In genomic region chr3:50612234-50612972, GRCh38 we compare ENCODE assay signal across 8 cellular contexts. TPM values are rescaled to one million over a fixed set of nuclear protein-coding genes. Genes with fewer than 3 reads are reported as not detected.
DNase-seq lines count a peak whose midpoint lies in the region; ATAC-seq and TF ChIP-seq lines count a peak whose summit lies in the region.

No MANE protein-coding gene starts in this region.

- DNase-seq in AG10803 (ENCODE audit: low read depth), result no peak
- no peak for DNase-seq in HAP-1 (ENCODE audit: low spot score in 2 of 2)
- DNase-seq in activated T-cell treated with anti-CD3 and anti-CD28 coated beads, Interleukin-2, amount 50 U/mL, for 4 hours, result no peak
- DNase-seq in immature natural killer cell, result peak in 1 of 3 donors; percentile 27
- DNase-seq in tibial nerve (ENCODE audit: low spot score in 2 of 2), result no peak
- DNase-seq in NCI-H1048 (lab: John Stamatoyannopoulos, UW), result no peak
- DNase-seq in activated gamma-delta T cell (lab: John Stamatoyannopoulos, UW), result no peak

- H3K27ac ChIP-seq in tibial nerve, result peak overlapping the region; percentile 44 to 86 (median 83)

- WGBS in tibial nerve, 2 donors, result 11 to 12% methylated on average over 21 to 28 of the region's 31 CpGs

- no peak for ATAC-seq in activated T-cell treated with anti-CD3 and anti-CD28 coated beads, Interleukin-2, amount 50 U/mL, for 4 hours
- no peak for ATAC-seq in GM21360 (IDR thresholded peaks at IDR 0.05; ENCODE audit: unreplicated experiment)

- peak in 1 of 2 donors; percentile 27 for TF ChIP-seq POLR2A in tibial nerve (IDR thresholded peaks at IDR 0.05)

- H3K4me3 ChIP-seq in AG10803 (ENCODE audit: low read length) (peak overlapping the region; percentile 74), HAP-1 (peak overlapping the region; percentile 59), tibial nerve (peak overlapping the region; percentile 46 to 67 (median 54))

- no peaks in the 10 kb centered on the region for H3K27me3 ChIP-seq in HAP-1 (ENCODE audit: low read depth)
- H3K27me3 ChIP-seq in tibial nerve, result no peaks in the 10 kb centered on the region

- no peaks in the 10 kb centered on the region for H3K9me3 ChIP-seq in HAP-1
- H3K9me3 ChIP-seq in tibial nerve, result no peaks in the 10 kb centered on the region

- H3K27me3 Mint-ChIP-seq in activated T-cell treated with anti-CD3 and anti-CD28 coated beads, Interleukin-2, amount 50 U/mL, for 4 hours (ENCODE audit: low read depth), result no peaks in the 10 kb centered on the region
- H3K27me3 Mint-ChIP-seq in immature natural killer cell (ENCODE audit: low read depth in 3 of 3), result peaks cover 0 to 9% (median 3%) of the 10 kb centered on the region in 3 donors

- H3K4me3 Mint-ChIP-seq in activated T-cell treated with anti-CD3 and anti-CD28 coated beads, Interleukin-2, amount 50 U/mL, for 4 hours, result peak overlapping the region; percentile 94
- H3K4me3 Mint-ChIP-seq in immature natural killer cell, result peak overlapping the region; percentile 92 to 97 (median 94)

- TF ChIP-seq CTCF in AG10803 (conservative IDR thresholded peaks at IDR 0.05; ENCODE audit: low read length) (no peak), tibial nerve (IDR thresholded peaks at IDR 0.05) (peak in 1 of 5 experiments; percentile 5)

- peaks cover 43% of the 10 kb centered on the region for H3K4me1 Mint-ChIP-seq in activated T-cell treated with anti-CD3 and anti-CD28 coated beads, Interleukin-2, amount 50 U/mL, for 4 hours (ENCODE audit: low read depth)
- H3K4me1 Mint-ChIP-seq in immature natural killer cell, result peaks cover 78 to 82% of the 10 kb centered on the region in 2 donors

- H3K4me1 ChIP-seq in HAP-1 (peaks cover 18% of the 10 kb centered on the region), tibial nerve (peaks cover 0 to 74% (median 25%) of the 10 kb centered on the region in 4 donors)

- in situ Hi-C loops in HAP-1 (cut with MboI; ENCODE audit: low sequenced_read_pairs), result no loop called here

- peaks cover 39% of the 10 kb centered on the region for H3K36me3 Mint-ChIP-seq in activated T-cell treated with anti-CD3 and anti-CD28 coated beads, Interleukin-2, amount 50 U/mL, for 4 hours (ENCODE audit: insufficient read depth)
- H3K36me3 Mint-ChIP-seq in immature natural killer cell, result peaks cover 13 to 21% (median 17%) of the 10 kb centered on the region in 3 donors

- no peaks in the 10 kb centered on the region for H3K9me3 Mint-ChIP-seq in activated T-cell treated with anti-CD3 and anti-CD28 coated beads, Interleukin-2, amount 50 U/mL, for 4 hours
- H3K9me3 Mint-ChIP-seq in immature natural killer cell, result no peaks in the 10 kb centered on the region

- TF ChIP-seq EP300 in tibial nerve (IDR thresholded peaks at IDR 0.05), result no peak

- H3K27ac Mint-ChIP-seq in immature natural killer cell, result peak overlapping the region; percentile 90 to 96 (median 93)

- H3K36me3 ChIP-seq in HAP-1 (replicated peaks) (no peaks in the 10 kb centered on the region), tibial nerve (peaks cover 0 to 10% (median 0%) of the 10 kb centered on the region in 3 donors)

RNA-seq across cellular contexts. Expression of gene CISH, which starts 0.8 kb away (rescaled TPM):
- 100 to 1,000 TPM; 223 to 268 (median 229) TPM for total RNA-seq in activated T-cell treated with anti-CD3 and anti-CD28 coated beads, Interleukin-2, amount 50 U/mL, for 4 hours
- polyA plus RNA-seq in immature natural killer cell, result 10 to 100 TPM in 1 of 3 donors, 1 to 10 TPM in 2; 4.5 to 23.2 (median 7.3) TPM
- total RNA-seq in tibial nerve, result 10 to 100 TPM in 1 of 4 donors, 1 to 10 TPM in 3; 5.5 to 15.5 (median 5.8) TPM

RNA-seq across cellular contexts. Expression of gene MAPKAPK3, which starts 4.5 kb away (rescaled TPM):
- total RNA-seq in activated T-cell treated with anti-CD3 and anti-CD28 coated beads, Interleukin-2, amount 50 U/mL, for 4 hours, result 100 to 1,000 TPM; 174 to 225 (median 210) TPM
- polyA plus RNA-seq in immature natural killer cell, result 10 to 100 TPM; 57.2 to 92.0 (median 91.2) TPM
- 10 to 100 TPM; 17.2 to 53.7 (median 18.0) TPM for total RNA-seq in tibial nerve

RNA-seq across cellular contexts. Expression of gene HEMK1, which starts 43.1 kb away (rescaled TPM):
- total RNA-seq in activated T-cell treated with anti-CD3 and anti-CD28 coated beads, Interleukin-2, amount 50 U/mL, for 4 hours, result 10 to 100 TPM; 26.8 to 31.1 (median 27.4) TPM
- 10 to 100 TPM; 18.3 to 54.9 (median 29.7) TPM for polyA plus RNA-seq in immature natural killer cell
- 10 to 100 TPM in 1 of 4 donors, 1 to 10 TPM in 3; 6.9 to 10.2 (median 8.8) TPM for total RNA-seq in tibial nerve

RNA-seq across cellular contexts. Expression of gene C3orf18, which starts 44.9 kb away (rescaled TPM):
- total RNA-seq in activated T-cell treated with anti-CD3 and anti-CD28 coated beads, Interleukin-2, amount 50 U/mL, for 4 hours, result 10 to 100 TPM in 1 of 3 donors, 1 to 10 TPM in 2; 6.7 to 11.2 (median 9.0) TPM
- polyA plus RNA-seq in immature natural killer cell, result 10 to 100 TPM in 2 of 3 donors, 1 to 10 TPM in 1; 8.8 to 28.8 (median 11.5) TPM
- total RNA-seq in tibial nerve, result 10 to 100 TPM; 12.2 to 21.1 (median 19.1) TPM

Comparison
In these comparisons a context has a peak if more than half of its experiments do, and no peak if none do; other contexts are left out.
1. RNA of gene CISH, which starts 0.8 kb away (total RNA-seq): 223 to 268 TPM in activated T-cell treated with anti-CD3 and anti-CD28 coated beads, Interleukin-2, amount 50 U/mL, for 4 hours; 5.5 to 15.5 TPM in tibial nerve; every median in the first group is over 10 times any median in the second.
2. Peak in every context shown above with its lines, with median percentiles within 50 percentile points of each other: H3K4me3 ChIP-seq.